Comparison of ENCODE assay signal across 13 cellular contexts in genomic region chr11:115930276-115930675, GRCh38.
A peak's percentile ranks its signal among the peaks of the same experiment; 100 is the strongest.
DNase-seq lines count a peak whose midpoint lies in the region; ATAC-seq and TF ChIP-seq lines count a peak whose summit lies in the region.
"Had no signal": no experiment of that assay in that cellular context is flagged by ENCODE, and none has a peak within 500 bp of the region (broad histone marks: within the 10 kb centered on the region; RNA-seq: fewer than 3 reads in every experiment).

No MANE protein-coding gene starts in this region.

- H3K27me3 ChIP-seq in DOHH2 (ENCODE audit: control insufficient read depth, low read length) (no peaks in the 10 kb centered on the region), GM23338 (ENCODE audit: insufficient read depth) (no peaks in the 10 kb centered on the region)
- H3K27me3 ChIP-seq: MG63 had no signal

- H3K27ac ChIP-seq in DOHH2 (ENCODE audit: low read depth, low read length) (no peak overlapping the region), GM23338 (ENCODE audit: low read depth) (no peak overlapping the region)

- H3K4me1 ChIP-seq in DOHH2 (ENCODE audit: control insufficient read depth, low read length), result peaks cover 23% of the 10 kb centered on the region
- peaks cover 19% of the 10 kb centered on the region for H3K4me1 ChIP-seq in GM23338 (ENCODE audit: insufficient read depth)

- no peak for TF ChIP-seq CTCF in DOHH2 (IDR thresholded peaks at IDR 0.05; ENCODE audit: low read depth, low read length, poor library complexity, severe bottlenecking)
- no peak for TF ChIP-seq CTCF in GM23338 (conservative IDR thresholded peaks at IDR 0.05; ENCODE audit: low read depth in 2 of 2)

- H3K36me3 ChIP-seq in DOHH2 (ENCODE audit: control insufficient read depth, low read length), result no peaks in the 10 kb centered on the region
- no peaks in the 10 kb centered on the region for H3K36me3 ChIP-seq in GM23338 (ENCODE audit: insufficient read depth)
- H3K36me3 ChIP-seq: MG63 had no signal

- H4K20me1 ChIP-seq in DOHH2 (ENCODE audit: control insufficient read depth, insufficient read depth, low read depth, low read length), result no peaks in the 10 kb centered on the region
- H4K20me1 ChIP-seq in GM23338 (replicated peaks; ENCODE audit: insufficient read depth), result no peaks in the 10 kb centered on the region

- H3K36me3 Mint-ChIP-seq in GM23338 (ENCODE audit: low read depth), result no peaks in the 10 kb centered on the region
- H3K36me3 Mint-ChIP-seq in activated T-helper 2 cell treated with anti-CD3 and anti-CD28 coated beads, Interferon-gamma antibody, Interleukin-2, Interleukin-4, amounts not matched to agents 10 μg/mL and 5 μg/mL and 100 μg/mL, durations not matched to agents 14 hours and 24 hours and 36 hours (ENCODE audit: low read depth), result no peaks in the 10 kb centered on the region
- no peaks in the 10 kb centered on the region for H3K36me3 Mint-ChIP-seq in activated T-helper 17 cell treated with anti-CD3 and anti-CD28 coated beads, Interleukin-2, amount 50 U/mL, for 72 hours (ENCODE audit: low read depth)
- H3K36me3 Mint-ChIP-seq: immature natural killer cell had no signal

- no peaks in the 10 kb centered on the region for H3F3A ChIP-seq in DOHH2 (ENCODE audit: control insufficient read depth, insufficient read depth)
- no peaks in the 10 kb centered on the region for H3F3A ChIP-seq in GM23338 (replicated peaks; ENCODE audit: low read depth)

- H2AFZ ChIP-seq in GM23338, result no peak overlapping the region

- no peak for DNase-seq in GM23338 (ENCODE audit: low spot score)
- peak; percentile 74 for DNase-seq in RPMI8226
- DNase-seq in inferior parietal cortex (ENCODE audit: extremely low spot score), result peak; percentile 26
- DNase-seq in activated T-helper 2 cell treated with anti-CD3 and anti-CD28 coated beads, Interferon-gamma antibody, Interleukin-2, Interleukin-4, amounts not matched to agents 10 μg/mL and 5 μg/mL and 100 μg/mL, durations not matched to agents 14 hours and 24 hours and 36 hours (ENCODE audit: low spot score), result no peak
- no peak for DNase-seq in occipital lobe (lab: John Stamatoyannopoulos, UW)
- no peak for DNase-seq in NCI-H1105 (lab: John Stamatoyannopoulos, UW)
- DNase-seq: activated CD4-positive, alpha-beta T cell treated with anti-CD3 and anti-CD28 coated beads for 1 hour; GF-D8; immature natural killer cell; MG63; nephron progenitor cell had no signal

- no peak overlapping the region for H3K4me3 ChIP-seq in DOHH2 (ENCODE audit: low read length)
- no peak overlapping the region for H3K4me3 ChIP-seq in GM23338
- H3K4me3 ChIP-seq: MG63 had no signal

- H3K4me1 Mint-ChIP-seq in GM23338, result peaks cover 23% of the 10 kb centered on the region
- peaks cover 23% of the 10 kb centered on the region for H3K4me1 Mint-ChIP-seq in activated T-helper 2 cell treated with anti-CD3 and anti-CD28 coated beads, Interferon-gamma antibody, Interleukin-2, Interleukin-4, amounts not matched to agents 10 μg/mL and 5 μg/mL and 100 μg/mL, durations not matched to agents 14 hours and 24 hours and 36 hours (ENCODE audit: low read depth)
- H3K4me1 Mint-ChIP-seq in activated T-helper 17 cell treated with anti-CD3 and anti-CD28 coated beads, Interleukin-2, amount 50 U/mL, for 72 hours, result peaks cover 10% of the 10 kb centered on the region
- H3K4me1 Mint-ChIP-seq: immature natural killer cell had no signal

- ATAC-seq in GM23338, result peak; percentile 47
- no peak for ATAC-seq in activated T-helper 17 cell treated with anti-CD3 and anti-CD28 coated beads, Interleukin-2, amount 50 U/mL, for 72 hours (replicated peaks)

- no peaks in the 10 kb centered on the region; the same call in 2 of the 3 replicates for H3K9me3 Mint-ChIP-seq in GM23338
- peaks cover 4% of the 10 kb centered on the region for H3K9me3 Mint-ChIP-seq in activated T-helper 2 cell treated with anti-CD3 and anti-CD28 coated beads, Interferon-gamma antibody, Interleukin-2, Interleukin-4, amounts not matched to agents 10 μg/mL and 5 μg/mL and 100 μg/mL, durations not matched to agents 14 hours and 24 hours and 36 hours
- H3K9me3 Mint-ChIP-seq in activated T-helper 17 cell treated with anti-CD3 and anti-CD28 coated beads, Interleukin-2, amount 50 U/mL, for 72 hours, result peaks cover 20% of the 10 kb centered on the region
- H3K9me3 Mint-ChIP-seq: immature natural killer cell, nephron progenitor cell had no signal

- no peaks in the 10 kb centered on the region for H3K79me2 ChIP-seq in DOHH2 (ENCODE audit: control insufficient read depth, low read length)
- no peaks in the 10 kb centered on the region for H3K79me2 ChIP-seq in GM23338 (replicated peaks; ENCODE audit: insufficient read depth)

- peaks cover 4% of the 10 kb centered on the region for H3K27me3 Mint-ChIP-seq in GM23338 (ENCODE audit: insufficient read depth, low read depth, poor library complexity)
- H3K27me3 Mint-ChIP-seq in activated T-helper 2 cell treated with anti-CD3 and anti-CD28 coated beads, Interferon-gamma antibody, Interleukin-2, Interleukin-4, amounts not matched to agents 10 μg/mL and 5 μg/mL and 100 μg/mL, durations not matched to agents 14 hours and 24 hours and 36 hours (ENCODE audit: low read depth), result peaks cover 2% of the 10 kb centered on the region
- peaks cover 14% of the 10 kb centered on the region for H3K27me3 Mint-ChIP-seq in activated T-helper 17 cell treated with anti-CD3 and anti-CD28 coated beads, Interleukin-2, amount 50 U/mL, for 72 hours

- H3K4me2 ChIP-seq in DOHH2 (ENCODE audit: low read length), result peak overlapping the region; percentile 40
- H3K4me2 ChIP-seq in GM23338, result no peak overlapping the region

- intact Hi-C loops in activated T-helper 2 cell treated with anti-CD3 and anti-CD28 coated beads, Interferon-gamma antibody, Interleukin-2, Interleukin-4, amounts not matched to agents 10 μg/mL and 5 μg/mL and 100 μg/mL, durations not matched to agents 14 hours and 24 hours and 36 hours (cut with micrococcal nuclease), result no loop called here

- no peaks in the 10 kb centered on the region for H3K9me2 ChIP-seq in DOHH2 (replicated peaks; ENCODE audit: control insufficient read depth, low read length)
- 0 out of 2 replicates have a peak, but pooled peaks cover under 1% of the 10 kb centered on the region for H3K9me2 ChIP-seq in GM23338 (ENCODE audit: insufficient read depth)

- no peak overlapping the region for H3K4me3 Mint-ChIP-seq in GM23338
- H3K4me3 Mint-ChIP-seq in activated T-helper 2 cell treated with anti-CD3 and anti-CD28 coated beads, Interferon-gamma antibody, Interleukin-2, Interleukin-4, amounts not matched to agents 10 μg/mL and 5 μg/mL and 100 μg/mL, durations not matched to agents 14 hours and 24 hours and 36 hours (ENCODE audit: low read depth), result no peak overlapping the region
- no peak overlapping the region for H3K4me3 Mint-ChIP-seq in activated T-helper 17 cell treated with anti-CD3 and anti-CD28 coated beads, Interleukin-2, amount 50 U/mL, for 72 hours
- H3K4me3 Mint-ChIP-seq: immature natural killer cell, nephron progenitor cell had no signal

- no peaks in the 10 kb centered on the region for H3K9me3 ChIP-seq in DOHH2 (ENCODE audit: control insufficient read depth, insufficient read depth, low read length)
- H3K9me3 ChIP-seq: MG63 had no signal

- H3K27ac Mint-ChIP-seq in GM23338, result no peak overlapping the region
- H3K27ac Mint-ChIP-seq in activated T-helper 2 cell treated with anti-CD3 and anti-CD28 coated beads, Interferon-gamma antibody, Interleukin-2, Interleukin-4, amounts not matched to agents 10 μg/mL and 5 μg/mL and 100 μg/mL, durations not matched to agents 14 hours and 24 hours and 36 hours, result no peak overlapping the region
- no peak overlapping the region for H3K27ac Mint-ChIP-seq in activated T-helper 17 cell treated with anti-CD3 and anti-CD28 coated beads, Interleukin-2, amount 50 U/mL, for 72 hours
- H3K27ac Mint-ChIP-seq: immature natural killer cell, nephron progenitor cell had no signal

TF ChIP-seq in GM23338, 12 proteins besides CTCF, POLR2A, EP300 and RAD21 (continues in another document):
- TF ChIP-seq REST (IDR thresholded peaks at IDR 0.05; ENCODE audit: unreplicated experiment), result no peak

Comparison
In these comparisons a context has a peak if more than half of its experiments do, and no peak if none do; other contexts are left out.
1. DNase-seq: peak in RPMI8226 (single experiment) and inferior parietal cortex (single experiment); none in GM23338 (single experiment), activated T-helper 2 cell treated with anti-CD3 and anti-CD28 coated beads, Interferon-gamma antibody, Interleukin-2, Interleukin-4, amounts not matched to agents 10 μg/mL and 5 μg/mL and 100 μg/mL, durations not matched to agents 14 hours and 24 hours and 36 hours (single experiment), occipital lobe (single experiment) and NCI-H1105 (single experiment).